In genomic region chr2:222859786-222860726, GRCh38 we compare ENCODE assay signal across 8 cellular contexts. TPM values are rescaled to one million over a fixed set of nuclear protein-coding genes. Genes with fewer than 3 reads are reported as not detected.
DNase-seq lines count a peak whose midpoint lies in the region; ATAC-seq lines count a peak whose summit lies in the region.

No MANE protein-coding gene starts in this region.

- no peaks in the 10 kb centered on the region; the same call in 1 of the 2 replicates for H3K36me3 ChIP-seq in MG63

- DNase-seq in ELR (ENCODE audit: low read depth) (peak; percentile 82), MG63 (peak; percentile 79), amniotic epithelial cell (ENCODE audit: low read depth) (peak; percentile 87), right cardiac atrium (peak; percentile 69), renal cortical epithelial cell (ENCODE audit: low read depth) (peak; percentile 91)
- no peak for DNase-seq in stimulated activated CD4-positive, alpha-beta T cell treated with anti-CD3 and anti-CD28 coated beads, Interleukin-4, amount 100 ng/mL, for 24 hours

- H3K4me1 ChIP-seq in right cardiac atrium (ENCODE audit: control insufficient read depth, insufficient read depth, low read length), result peaks cover 8% of the 10 kb centered on the region

- H3K9me3 ChIP-seq in MG63 (no peaks in the 10 kb centered on the region), right cardiac atrium (ENCODE audit: control insufficient read depth, low read length) (no peaks in the 10 kb centered on the region)

- H3K27me3 ChIP-seq in MG63 (no peaks in the 10 kb centered on the region), right cardiac atrium (ENCODE audit: control insufficient read depth, insufficient read depth) (no peaks in the 10 kb centered on the region)

- H3K4me3 ChIP-seq in MG63, result peak overlapping the region; percentile 86
- peak overlapping the region; percentile 87 for H3K4me3 ChIP-seq in right cardiac atrium (ENCODE audit: low read length)

- 12% methylated on average over 12 of the region's 12 CpGs for WGBS in right cardiac atrium

- H3K27ac ChIP-seq in right cardiac atrium (ENCODE audit: low read length), result peak overlapping the region; percentile 35

- ATAC-seq in right cardiac atrium, result peak; percentile 40 to 70
- ATAC-seq in GM19023 (IDR thresholded peaks at IDR 0.05; ENCODE audit: unreplicated experiment), result no peak
- ATAC-seq in GM19463 (IDR thresholded peaks at IDR 0.05; ENCODE audit: unreplicated experiment), result no peak

- intact Hi-C loops in right cardiac atrium (cut with DNase I), result loop anchor here in 2 of 4 donors (2.0 to 10.0 kb wide), 2 partner anchors 151 to 155 kb away; no protein-coding TSS in a partner anchor

RNA-seq across cellular contexts. Expression of gene ACSL3, which starts 0.8 kb away (rescaled TPM):
- 96.2 and 203 TPM in 2 replicates for total RNA-seq in MG63 (2014; rRNA removed; shearing (Covaris generic); ENCODE audit: low replicate concordance)
- total RNA-seq in right cardiac atrium (10 to 100 TPM; 35.2 to 50.4 (median 36.6) TPM), renal cortical epithelial cell (65.8 and 150 TPM in 2 replicates)
- polyA plus RNA-seq in right cardiac atrium, result 14.4 TPM

Comparison
In these comparisons a context has a peak if more than half of its experiments do, and no peak if none do; other contexts are left out.
1. ATAC-seq: peak in right cardiac atrium (2 of 2); none in GM19023 (single experiment) and GM19463 (single experiment).